8 cellular contexts compared by ENCODE assay signal in the genomic region with DNA sequence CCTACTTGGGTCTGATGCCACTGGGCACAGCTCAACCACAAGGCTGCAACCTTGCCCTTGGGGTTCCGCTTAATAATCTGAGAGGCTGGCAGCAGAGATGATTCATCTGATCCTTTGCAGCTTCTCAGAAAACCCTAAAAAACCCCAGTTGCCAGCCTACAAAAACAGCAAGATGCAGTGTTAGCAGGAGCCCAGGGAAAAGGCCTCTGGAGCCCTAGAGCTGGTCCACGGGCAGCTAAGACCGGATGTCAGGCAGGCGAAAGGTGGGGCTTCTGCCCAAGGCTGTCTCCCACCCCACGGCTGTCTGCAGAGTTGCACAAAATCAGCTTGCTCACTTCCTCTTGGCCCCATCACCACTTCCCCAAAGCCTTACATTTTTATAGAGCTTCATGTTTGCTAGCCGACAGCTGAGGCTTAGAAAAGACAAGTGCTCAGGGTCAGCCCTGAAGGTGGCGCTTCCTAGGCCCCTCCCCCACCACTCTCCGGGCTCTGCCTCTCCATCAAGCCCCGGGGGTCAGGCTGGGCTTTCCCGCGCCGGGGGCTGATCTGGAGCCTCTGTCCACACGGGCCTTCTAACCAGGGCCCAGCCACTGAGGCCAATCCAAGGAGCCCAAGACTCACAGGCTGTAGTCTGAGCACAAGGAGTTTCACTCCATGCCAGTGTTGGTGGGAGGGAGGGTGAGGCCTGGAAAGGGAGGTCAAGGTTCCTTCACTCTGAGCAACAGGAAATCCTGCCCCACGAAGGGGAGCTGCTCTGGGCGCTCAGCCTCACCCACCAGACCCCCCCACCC. TPM values are rescaled to one million over a fixed set of nuclear protein-coding genes. Genes with fewer than 3 reads are reported as not detected.
DNase-seq lines count a peak whose midpoint lies in the region; ATAC-seq and TF ChIP-seq lines count a peak whose summit lies in the region.

No MANE protein-coding gene starts in this region.

- peaks cover 38% of the 10 kb centered on the region for H3K4me1 ChIP-seq in suprapubic skin

- no peak for TF ChIP-seq POLR2A in suprapubic skin (IDR thresholded peaks at IDR 0.05)

- peak overlapping the region; percentile 91 for H3K27ac ChIP-seq in suprapubic skin

- WGBS in suprapubic skin, result 17% methylated on average over 12 of the region's 15 CpGs

- TF ChIP-seq CTCF in nephron progenitor cell (IDR thresholded peaks at IDR 0.05) (no peak), suprapubic skin (IDR thresholded peaks at IDR 0.05) (no peak)

- H3K27ac Mint-ChIP-seq in nephron progenitor cell, result peak overlapping the region; percentile 94

- ATAC-seq in GM18868 (IDR thresholded peaks at IDR 0.05; ENCODE audit: unreplicated experiment), result peak; percentile 53
- peak; percentile 44 for ATAC-seq in HG03025 (IDR thresholded peaks at IDR 0.05; ENCODE audit: low FRiP score, unreplicated experiment)

- no peak for TF ChIP-seq EP300 in suprapubic skin (IDR thresholded peaks at IDR 0.05)

- H3K9me3 Mint-ChIP-seq in nephron progenitor cell, result no peaks in the 10 kb centered on the region

- H3K9me3 ChIP-seq in suprapubic skin, result no peaks in the 10 kb centered on the region

- peaks cover 21% of the 10 kb centered on the region for H3K4me1 Mint-ChIP-seq in nephron progenitor cell

- DNase-seq in NOMO-1 treated with dmso at 0.1 percent for 144 hours (lab: John Stamatoyannopoulos, UW; ENCODE audit: unreplicated experiment) (peak; percentile 98), activated T-cell treated with anti-CD3 and anti-CD28 coated beads for 48 hours (ENCODE audit: low read depth) (peak; percentile 51), fibroblast of peridontal ligament (ENCODE audit: extremely low read depth) (peak; percentile 45), nephron progenitor cell (peak; percentile 83), suprapubic skin (ENCODE audit: low spot score in 2 of 2) (peak; percentile 87), NCI-H1105 (lab: John Stamatoyannopoulos, UW) (no peak)

- H3K4me3 Mint-ChIP-seq in nephron progenitor cell, result peak overlapping the region; percentile 67

- H3K27me3 Mint-ChIP-seq in nephron progenitor cell (ENCODE audit: low read depth, poor library complexity), result peaks cover 8% of the 10 kb centered on the region

- no peaks in the 10 kb centered on the region for H3K36me3 Mint-ChIP-seq in nephron progenitor cell (ENCODE audit: low read depth)

- H3K36me3 ChIP-seq in suprapubic skin, result no peaks in the 10 kb centered on the region

- H3K27me3 ChIP-seq in suprapubic skin, result no peaks in the 10 kb centered on the region

- peak overlapping the region; percentile 42 for H3K4me3 ChIP-seq in suprapubic skin

RNA-seq across cellular contexts. Expression of a gene that starts 4.2 kb away (rescaled TPM):
- total RNA-seq in suprapubic skin, result 1 to 10 TPM in 1 of 4 donors, under 1 TPM in 2, not detected in 1; 0.64 to 2.0 (median 0.85) TPM

RNA-seq across cellular contexts. Expression of a gene that starts 4.2 kb away (rescaled TPM):
- 1 to 10 TPM in 1 of 4 donors, not detected in 3; 1.1 TPM for total RNA-seq in suprapubic skin

RNA-seq across cellular contexts. Expression of a gene that starts 33.8 kb away (rescaled TPM):
- 10 to 100 TPM in 1 of 4 donors, 1 to 10 TPM in 3; 3.4 to 12.2 (median 5.9) TPM for total RNA-seq in suprapubic skin

RNA-seq across cellular contexts. Expression of a gene that starts 58.3 kb away (rescaled TPM):
- 100 to 1,000 TPM in 3 of 4 donors, 10 to 100 TPM in 1; 79.6 to 154 (median 140) TPM for total RNA-seq in suprapubic skin

RNA-seq across cellular contexts. Expression of a gene that starts 58.5 kb away (rescaled TPM):
- 10 to 100 TPM; 22.8 to 34.7 (median 33.4) TPM for total RNA-seq in suprapubic skin
